ENCODE assay signal across 1 cellular context in the genomic region with DNA sequence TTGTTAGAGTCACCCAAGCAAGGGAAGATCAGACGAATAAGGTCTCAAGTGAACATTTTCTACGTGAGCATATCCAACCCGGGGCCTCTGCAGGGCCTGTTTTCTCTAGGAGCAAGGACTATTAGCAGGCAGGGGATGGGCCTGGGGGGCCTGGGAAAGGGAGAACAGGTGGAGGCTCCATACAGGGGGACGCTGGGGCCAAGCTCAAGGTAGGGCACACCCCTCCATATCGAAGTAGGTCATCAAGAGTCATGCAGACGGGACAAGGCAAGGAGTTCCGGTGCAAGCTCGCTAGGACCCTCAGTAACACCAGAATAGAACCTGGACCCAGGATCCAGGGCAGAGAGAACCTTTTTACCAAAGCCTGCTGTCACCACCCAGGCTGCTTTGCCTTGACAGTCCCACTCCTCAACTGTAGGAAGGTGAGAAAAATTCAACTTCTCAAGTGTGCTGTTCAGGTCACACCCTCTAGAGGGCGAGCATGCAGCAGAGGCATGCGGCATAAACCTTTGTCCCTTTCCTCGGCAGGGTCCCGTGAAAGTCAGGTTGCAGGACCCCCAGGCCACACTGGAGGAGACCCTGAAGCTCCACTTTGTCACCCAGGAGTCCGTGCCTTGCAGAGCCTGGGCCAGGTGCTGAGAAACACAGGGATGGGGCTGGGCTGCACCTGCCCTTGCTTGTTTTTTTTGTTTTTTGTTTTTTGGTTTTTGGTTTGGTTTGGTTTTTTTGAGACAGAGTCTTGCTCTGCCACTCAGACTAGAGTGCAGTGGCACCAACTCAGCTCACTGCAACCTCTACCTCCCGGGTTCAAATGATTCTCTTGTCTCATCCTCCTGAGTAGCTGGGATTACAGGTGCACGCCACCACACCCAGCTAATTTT.
TF ChIP-seq lines count a peak whose summit lies in the region.

No MANE protein-coding gene starts in this region.

TF ChIP-seq in HepG2, 621 proteins besides CTCF, POLR2A, EP300 and RAD21:
- no peak for TF ChIP-seq ZNF143 (CRISPR knock-in tag; IDR thresholded peaks at IDR 0.05)
- no peak for TF ChIP-seq TAF15 (IDR thresholded peaks at IDR 0.05; ENCODE audit: low read depth, low read length, poor library complexity, severe bottlenecking)
- no peak for TF ChIP-seq HNRNPUL1 (IDR thresholded peaks at IDR 0.05; ENCODE audit: low read depth, low read length)
- TF ChIP-seq MLLT10 (CRISPR knock-in tag; IDR thresholded peaks at IDR 0.05) = no peak
- no peak for TF ChIP-seq PRMT3 (CRISPR knock-in tag; IDR thresholded peaks at IDR 0.05; ENCODE audit: borderline replicate concordance, low read depth)
- TF ChIP-seq SRSF9 (IDR thresholded peaks at IDR 0.05; ENCODE audit: borderline replicate concordance, insufficient read depth, low read depth, low read length, poor library complexity, severe bottlenecking) = no peak
- no peak for TF ChIP-seq TOE1 (CRISPR knock-in tag; IDR thresholded peaks at IDR 0.05)
- TF ChIP-seq STAG1 (CRISPR knock-in tag; IDR thresholded peaks at IDR 0.05) = peak; percentile 76
- no peak for TF ChIP-seq ZNF724P (CRISPR knock-in tag; IDR thresholded peaks at IDR 0.05; ENCODE audit: borderline replicate concordance)
- no peak for TF ChIP-seq ZNF484 (CRISPR knock-in tag; IDR thresholded peaks at IDR 0.05; ENCODE audit: borderline replicate concordance, low read depth)
- no peak for TF ChIP-seq THRA (CRISPR knock-in tag; IDR thresholded peaks at IDR 0.05; ENCODE audit: borderline replicate concordance)
- TF ChIP-seq ZNF430 (CRISPR knock-in tag; IDR thresholded peaks at IDR 0.05) = no peak
- TF ChIP-seq ZNF124 (CRISPR knock-in tag; IDR thresholded peaks at IDR 0.05) = no peak
- no peak for TF ChIP-seq ZNF615 (CRISPR knock-in tag; IDR thresholded peaks at IDR 0.05; ENCODE audit: borderline replicate concordance)
- TF ChIP-seq TOPORS (CRISPR knock-in tag; IDR thresholded peaks at IDR 0.05) = no peak
- peak; percentile 65 for TF ChIP-seq XRCC5 (optimal IDR thresholded peaks at IDR 0.05; ENCODE audit: low read length)
- TF ChIP-seq HOXA3 (CRISPR knock-in tag; IDR thresholded peaks at IDR 0.05) = 0 out of 2 replicates have a peak, but pooled peaks have one; percentile 13
- 0 out of 2 replicates have a peak, but pooled peaks have one; percentile 20 for TF ChIP-seq MYC (CRISPR knock-in tag; IDR thresholded peaks at IDR 0.05; ENCODE audit: borderline replicate concordance)
- TF ChIP-seq ZNF468 (CRISPR knock-in tag; IDR thresholded peaks at IDR 0.05) = no peak
- no peak for TF ChIP-seq NFRKB (IDR thresholded peaks at IDR 0.05)
- no peak for TF ChIP-seq ZNF354B (CRISPR knock-in tag; IDR thresholded peaks at IDR 0.05)
- TF ChIP-seq, protein P1, sequence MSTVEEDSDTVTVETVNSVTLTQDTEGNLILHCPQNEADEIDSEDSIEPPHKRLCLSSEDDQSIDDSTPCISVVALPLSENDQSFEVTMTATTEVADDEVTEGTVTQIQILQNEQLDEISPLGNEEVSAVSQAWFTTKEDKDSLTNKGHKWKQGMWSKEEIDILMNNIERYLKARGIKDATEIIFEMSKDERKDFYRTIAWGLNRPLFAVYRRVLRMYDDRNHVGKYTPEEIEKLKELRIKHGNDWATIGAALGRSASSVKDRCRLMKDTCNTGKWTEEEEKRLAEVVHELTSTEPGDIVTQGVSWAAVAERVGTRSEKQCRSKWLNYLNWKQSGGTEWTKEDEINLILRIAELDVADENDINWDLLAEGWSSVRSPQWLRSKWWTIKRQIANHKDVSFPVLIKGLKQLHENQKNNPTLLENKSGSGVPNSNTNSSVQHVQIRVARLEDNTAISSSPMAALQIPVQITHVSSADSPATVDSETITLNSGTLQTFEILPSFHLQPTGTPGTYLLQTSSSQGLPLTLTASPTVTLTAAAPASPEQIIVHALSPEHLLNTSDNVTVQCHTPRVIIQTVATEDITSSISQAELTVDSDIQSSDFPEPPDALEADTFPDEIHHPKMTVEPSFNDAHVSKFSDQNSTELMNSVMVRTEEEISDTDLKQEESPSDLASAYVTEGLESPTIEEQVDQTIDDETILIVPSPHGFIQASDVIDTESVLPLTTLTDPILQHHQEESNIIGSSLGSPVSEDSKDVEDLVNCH (CRISPR knock-in tag; IDR thresholded peaks at IDR 0.05) = no peak
- TF ChIP-seq LBX2 (CRISPR knock-in tag; IDR thresholded peaks at IDR 0.05; ENCODE audit: borderline replicate concordance) = no peak
- no peak for TF ChIP-seq CREB1 (IDR thresholded peaks at IDR 0.05)
- TF ChIP-seq CREB1 (CRISPR knock-in tag; IDR thresholded peaks at IDR 0.05) = no peak
- no peak for TF ChIP-seq GPN1 (CRISPR knock-in tag; IDR thresholded peaks at IDR 0.05; ENCODE audit: borderline replicate concordance)
- no peak for TF ChIP-seq HOXD1 (CRISPR knock-in tag; IDR thresholded peaks at IDR 0.05)
- peak; percentile 26; the same call in 1 of the 2 replicates for TF ChIP-seq SMC3 (IDR thresholded peaks at IDR 0.05; ENCODE audit: low read length)
- TF ChIP-seq PHF20 (CRISPR knock-in tag; IDR thresholded peaks at IDR 0.05) = no peak
- no peak for TF ChIP-seq EEA1 (CRISPR knock-in tag; IDR thresholded peaks at IDR 0.05; ENCODE audit: borderline replicate concordance)
